1 cellular context compared by ENCODE assay signal in genomic region chr19:8113017-8113416, GRCh38.
A peak's percentile ranks its signal among the peaks of the same experiment; 100 is the strongest.
TF ChIP-seq lines count a peak whose summit lies in the region.

No MANE protein-coding gene starts in this region.

TF ChIP-seq in HEK293, 187 proteins besides CTCF, POLR2A, EP300 and RAD21 (continued from another document):
- TF ChIP-seq, protein P1, sequence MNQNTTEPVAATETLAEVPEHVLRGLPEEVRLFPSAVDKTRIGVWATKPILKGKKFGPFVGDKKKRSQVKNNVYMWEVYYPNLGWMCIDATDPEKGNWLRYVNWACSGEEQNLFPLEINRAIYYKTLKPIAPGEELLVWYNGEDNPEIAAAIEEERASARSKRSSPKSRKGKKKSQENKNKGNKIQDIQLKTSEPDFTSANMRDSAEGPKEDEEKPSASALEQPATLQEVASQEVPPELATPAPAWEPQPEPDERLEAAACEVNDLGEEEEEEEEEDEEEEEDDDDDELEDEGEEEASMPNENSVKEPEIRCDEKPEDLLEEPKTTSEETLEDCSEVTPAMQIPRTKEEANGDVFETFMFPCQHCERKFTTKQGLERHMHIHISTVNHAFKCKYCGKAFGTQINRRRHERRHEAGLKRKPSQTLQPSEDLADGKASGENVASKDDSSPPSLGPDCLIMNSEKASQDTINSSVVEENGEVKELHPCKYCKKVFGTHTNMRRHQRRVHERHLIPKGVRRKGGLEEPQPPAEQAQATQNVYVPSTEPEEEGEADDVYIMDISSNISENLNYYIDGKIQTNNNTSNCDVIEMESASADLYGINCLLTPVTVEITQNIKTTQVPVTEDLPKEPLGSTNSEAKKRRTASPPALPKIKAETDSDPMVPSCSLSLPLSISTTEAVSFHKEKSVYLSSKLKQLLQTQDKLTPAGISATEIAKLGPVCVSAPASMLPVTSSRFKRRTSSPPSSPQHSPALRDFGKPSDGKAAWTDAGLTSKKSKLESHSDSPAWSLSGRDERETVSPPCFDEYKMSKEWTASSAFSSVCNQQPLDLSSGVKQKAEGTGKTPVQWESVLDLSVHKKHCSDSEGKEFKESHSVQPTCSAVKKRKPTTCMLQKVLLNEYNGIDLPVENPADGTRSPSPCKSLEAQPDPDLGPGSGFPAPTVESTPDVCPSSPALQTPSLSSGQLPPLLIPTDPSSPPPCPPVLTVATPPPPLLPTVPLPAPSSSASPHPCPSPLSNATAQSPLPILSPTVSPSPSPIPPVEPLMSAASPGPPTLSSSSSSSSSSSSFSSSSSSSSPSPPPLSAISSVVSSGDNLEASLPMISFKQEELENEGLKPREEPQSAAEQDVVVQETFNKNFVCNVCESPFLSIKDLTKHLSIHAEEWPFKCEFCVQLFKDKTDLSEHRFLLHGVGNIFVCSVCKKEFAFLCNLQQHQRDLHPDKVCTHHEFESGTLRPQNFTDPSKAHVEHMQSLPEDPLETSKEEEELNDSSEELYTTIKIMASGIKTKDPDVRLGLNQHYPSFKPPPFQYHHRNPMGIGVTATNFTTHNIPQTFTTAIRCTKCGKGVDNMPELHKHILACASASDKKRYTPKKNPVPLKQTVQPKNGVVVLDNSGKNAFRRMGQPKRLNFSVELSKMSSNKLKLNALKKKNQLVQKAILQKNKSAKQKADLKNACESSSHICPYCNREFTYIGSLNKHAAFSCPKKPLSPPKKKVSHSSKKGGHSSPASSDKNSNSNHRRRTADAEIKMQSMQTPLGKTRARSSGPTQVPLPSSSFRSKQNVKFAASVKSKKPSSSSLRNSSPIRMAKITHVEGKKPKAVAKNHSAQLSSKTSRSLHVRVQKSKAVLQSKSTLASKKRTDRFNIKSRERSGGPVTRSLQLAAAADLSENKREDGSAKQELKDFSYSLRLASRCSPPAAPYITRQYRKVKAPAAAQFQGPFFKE (tag by site-specific recombination; IDR thresholded peaks at IDR 0.05; ENCODE audit: borderline replicate concordance), result no peak
- TF ChIP-seq ZNF239 (tag by site-specific recombination; IDR thresholded peaks at IDR 0.05), result no peak
- TF ChIP-seq ZNF221 (tag by site-specific recombination; IDR thresholded peaks at IDR 0.05; ENCODE audit: borderline replicate concordance), result no peak
- no peak for TF ChIP-seq ZNF677 (tag by site-specific recombination; IDR thresholded peaks at IDR 0.05)
- TF ChIP-seq KLF17 (tag by site-specific recombination; IDR thresholded peaks at IDR 0.05), result no peak
- TF ChIP-seq ZIC2 (tag by site-specific recombination; IDR thresholded peaks at IDR 0.05), result no peak
- TF ChIP-seq ZNF701 (tag by site-specific recombination; IDR thresholded peaks at IDR 0.05), result no peak
- TF ChIP-seq ZNF132 (tag by site-specific recombination; IDR thresholded peaks at IDR 0.05; ENCODE audit: borderline replicate concordance), result no peak
- no peak for TF ChIP-seq WT1 (tag by site-specific recombination; IDR thresholded peaks at IDR 0.05)
- TF ChIP-seq ZNF416 (tag by site-specific recombination; IDR thresholded peaks at IDR 0.05), result no peak
- no peak for TF ChIP-seq ZNF544 (tag by site-specific recombination; IDR thresholded peaks at IDR 0.05)
- no peak for TF ChIP-seq ZNF76 (tag by site-specific recombination; IDR thresholded peaks at IDR 0.05; ENCODE audit: borderline replicate concordance, low read depth)
- TF ChIP-seq ZSCAN16 (tag by site-specific recombination; IDR thresholded peaks at IDR 0.05), result no peak
- no peak for TF ChIP-seq ZNF148 (tag by site-specific recombination; IDR thresholded peaks at IDR 0.05; ENCODE audit: borderline replicate concordance)
- TF ChIP-seq ZNF362 (tag by site-specific recombination; IDR thresholded peaks at IDR 0.05), result no peak
- TF ChIP-seq, protein P2, sequence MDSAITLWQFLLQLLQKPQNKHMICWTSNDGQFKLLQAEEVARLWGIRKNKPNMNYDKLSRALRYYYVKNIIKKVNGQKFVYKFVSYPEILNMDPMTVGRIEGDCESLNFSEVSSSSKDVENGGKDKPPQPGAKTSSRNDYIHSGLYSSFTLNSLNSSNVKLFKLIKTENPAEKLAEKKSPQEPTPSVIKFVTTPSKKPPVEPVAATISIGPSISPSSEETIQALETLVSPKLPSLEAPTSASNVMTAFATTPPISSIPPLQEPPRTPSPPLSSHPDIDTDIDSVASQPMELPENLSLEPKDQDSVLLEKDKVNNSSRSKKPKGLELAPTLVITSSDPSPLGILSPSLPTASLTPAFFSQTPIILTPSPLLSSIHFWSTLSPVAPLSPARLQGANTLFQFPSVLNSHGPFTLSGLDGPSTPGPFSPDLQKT (IDR thresholded peaks at IDR 0.05; ENCODE audit: borderline replicate concordance, low read depth, low read length), result no peak
- TF ChIP-seq PRDM1 (tag by site-specific recombination; IDR thresholded peaks at IDR 0.05), result peak; percentile 50; the same call in 1 of the 2 replicates
- TF ChIP-seq OVOL3 (tag by site-specific recombination; IDR thresholded peaks at IDR 0.05), result no peak
- TF ChIP-seq ZNF211 (tag by site-specific recombination; IDR thresholded peaks at IDR 0.05; ENCODE audit: low read depth), result no peak
- TF ChIP-seq ZBTB20 (tag by site-specific recombination; IDR thresholded peaks at IDR 0.05), result no peak
- no peak for TF ChIP-seq ZNF707 (tag by site-specific recombination; IDR thresholded peaks at IDR 0.05)
- 0 out of 2 replicates have a peak, but pooled peaks have one; percentile 18 for TF ChIP-seq ZFHX2 (tag by site-specific recombination; conservative IDR thresholded peaks at IDR 0.05)
- no peak for TF ChIP-seq ZNF558 (tag by site-specific recombination; IDR thresholded peaks at IDR 0.05)
- 0 out of 2 replicates have a peak, but pooled peaks have one; percentile 50 for TF ChIP-seq ZNF24 (tag by site-specific recombination; IDR thresholded peaks at IDR 0.05)
- TF ChIP-seq ZNF629 (tag by site-specific recombination; IDR thresholded peaks at IDR 0.05), result peak; percentile 85
- no peak for TF ChIP-seq ZNF302 (tag by site-specific recombination; IDR thresholded peaks at IDR 0.05; ENCODE audit: low read depth)
- TF ChIP-seq, protein P3, sequence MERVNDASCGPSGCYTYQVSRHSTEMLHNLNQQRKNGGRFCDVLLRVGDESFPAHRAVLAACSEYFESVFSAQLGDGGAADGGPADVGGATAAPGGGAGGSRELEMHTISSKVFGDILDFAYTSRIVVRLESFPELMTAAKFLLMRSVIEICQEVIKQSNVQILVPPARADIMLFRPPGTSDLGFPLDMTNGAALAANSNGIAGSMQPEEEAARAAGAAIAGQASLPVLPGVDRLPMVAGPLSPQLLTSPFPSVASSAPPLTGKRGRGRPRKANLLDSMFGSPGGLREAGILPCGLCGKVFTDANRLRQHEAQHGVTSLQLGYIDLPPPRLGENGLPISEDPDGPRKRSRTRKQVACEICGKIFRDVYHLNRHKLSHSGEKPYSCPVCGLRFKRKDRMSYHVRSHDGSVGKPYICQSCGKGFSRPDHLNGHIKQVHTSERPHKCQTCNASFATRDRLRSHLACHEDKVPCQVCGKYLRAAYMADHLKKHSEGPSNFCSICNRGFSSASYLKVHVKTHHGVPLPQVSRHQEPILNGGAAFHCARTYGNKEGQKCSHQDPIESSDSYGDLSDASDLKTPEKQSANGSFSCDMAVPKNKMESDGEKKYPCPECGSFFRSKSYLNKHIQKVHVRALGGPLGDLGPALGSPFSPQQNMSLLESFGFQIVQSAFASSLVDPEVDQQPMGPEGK (tag by site-specific recombination; IDR thresholded peaks at IDR 0.05), result no peak
- TF ChIP-seq ZEB2 (tag by site-specific recombination; IDR thresholded peaks at IDR 0.05), result 0 out of 2 replicates have a peak, but pooled peaks have one; percentile 38
- no peak for TF ChIP-seq ZNF350 (tag by site-specific recombination; IDR thresholded peaks at IDR 0.05)
- TF ChIP-seq GLIS1 (tag by site-specific recombination; IDR thresholded peaks at IDR 0.05), result peak; percentile 22; the same call in 1 of the 2 replicates
- no peak for TF ChIP-seq YY1 (tag by site-specific recombination; IDR thresholded peaks at IDR 0.05)
- TF ChIP-seq FEZF1 (tag by site-specific recombination; IDR thresholded peaks at IDR 0.05), result no peak
- TF ChIP-seq ZBTB8A (tag by site-specific recombination; IDR thresholded peaks at IDR 0.05), result no peak
- no peak for TF ChIP-seq ZFP41 (tag by site-specific recombination; IDR thresholded peaks at IDR 0.05; ENCODE audit: borderline replicate concordance)
- no peak for TF ChIP-seq ZNF433 (tag by site-specific recombination; IDR thresholded peaks at IDR 0.05; ENCODE audit: low read depth)
- TF ChIP-seq ZNF664 (tag by site-specific recombination; IDR thresholded peaks at IDR 0.05), result no peak
- TF ChIP-seq ZNF473 (tag by site-specific recombination; IDR thresholded peaks at IDR 0.05), result no peak
- TF ChIP-seq ATF2 (tag by site-specific recombination; IDR thresholded peaks at IDR 0.05; ENCODE audit: low read depth), result peak; percentile 90
- 0 out of 2 replicates have a peak, but pooled peaks have one; percentile 29 for TF ChIP-seq ZNF366 (tag by site-specific recombination; conservative IDR thresholded peaks at IDR 0.05)
